11 cellular contexts compared by ENCODE assay signal in genomic region chr4:78560296-78560963, GRCh38. TPM values are rescaled to one million over a fixed set of nuclear protein-coding genes. Genes with fewer than 3 reads are reported as not detected.
A peak's percentile ranks its signal among the peaks of the same experiment; 100 is the strongest.
DNase-seq lines count a peak whose midpoint lies in the region; ATAC-seq, FAIRE-seq and TF ChIP-seq lines count a peak whose summit lies in the region.
"Had no signal": no experiment of that assay in that cellular context is flagged by ENCODE, and none has a peak within 500 bp of the region (broad histone marks: within the 10 kb centered on the region; RNA-seq: fewer than 3 reads in every experiment).

No MANE protein-coding gene starts in this region.

- DNase-seq in AG10803 (ENCODE audit: low read depth), result peak; percentile 78
- DNase-seq in RCC 7860 (ENCODE audit: low spot score), result peak; percentile 81
- peak; percentile 90 for DNase-seq in fibroblast of pulmonary artery (ENCODE audit: low read depth)
- peak; percentile 53 for DNase-seq in myocyte (ENCODE audit: low read depth)
- no peak for DNase-seq in T-helper 17 cell
- DNase-seq: activated B cell treated with CpG ODN at 0.5 μM for 24 hours, NCI-H82 had no signal

- H3K27ac Mint-ChIP-seq in T-helper 17 cell, result no peak overlapping the region
- H3K27ac Mint-ChIP-seq: activated B cell treated with CpG ODN at 0.5 μM for 24 hours; activated naive CD8-positive, alpha-beta T cell had no signal

- no peak overlapping the region for H3K4me3 Mint-ChIP-seq in T-helper 17 cell
- H3K4me3 Mint-ChIP-seq: activated B cell treated with CpG ODN at 0.5 μM for 24 hours; activated naive CD8-positive, alpha-beta T cell had no signal

- peaks cover 60% of the 10 kb centered on the region for H3K27me3 Mint-ChIP-seq in T-helper 17 cell

- H3K4me1 Mint-ChIP-seq in T-helper 17 cell, result no peaks in the 10 kb centered on the region
- H3K4me1 Mint-ChIP-seq: activated B cell treated with CpG ODN at 0.5 μM for 24 hours had no signal

- ATAC-seq in GM21381 (IDR thresholded peaks at IDR 0.05; ENCODE audit: unreplicated experiment) (no peak), T-helper 17 cell (no peak), HG02973 (IDR thresholded peaks at IDR 0.05; ENCODE audit: unreplicated experiment) (no peak), GM19467 (IDR thresholded peaks at IDR 0.05; ENCODE audit: unreplicated experiment) (no peak)

- H3K9me3 ChIP-seq in T-helper 17 cell (ENCODE audit: control insufficient read depth, low read length, poor library complexity, severe bottlenecking), result no peaks in the 10 kb centered on the region

- no peak for TF ChIP-seq CTCF in AG10803 (conservative IDR thresholded peaks at IDR 0.05; ENCODE audit: low read length)
- TF ChIP-seq CTCF in fibroblast of pulmonary artery (IDR thresholded peaks at IDR 0.05; ENCODE audit: low read length, missing control alignments), result no peak

- H3K4me3 ChIP-seq in AG10803 (ENCODE audit: low read length) (no peak overlapping the region), fibroblast of pulmonary artery (replicated peaks; ENCODE audit: low read depth, low read length) (no peak overlapping the region)

- H3K36me3 Mint-ChIP-seq in T-helper 17 cell (ENCODE audit: low read depth), result peaks cover 2% of the 10 kb centered on the region
- H3K36me3 Mint-ChIP-seq: activated naive CD8-positive, alpha-beta T cell had no signal

- FAIRE-seq in RCC 7860 (lab: Jason Lieb, UNC), result peak; percentile 88

RNA-seq across cellular contexts. Expression of gene ANXA3, which starts 8.9 kb away (rescaled TPM):
- total RNA-seq in myocyte (0.16 TPM in 1 of 2 replicates, not detected in the other), T-helper 17 cell (1 to 10 TPM in 1 of 2 donors, not detected in 1; 5.1 TPM)
- polyA plus RNA-seq in myocyte (2012), result 4.7 TPM

Comparison
In these comparisons a context has a peak if more than half of its experiments do, and no peak if none do; other contexts are left out.
1. DNase-seq: peak in AG10803 (single experiment), RCC 7860 (single experiment), fibroblast of pulmonary artery (single experiment) and myocyte (single experiment); none in T-helper 17 cell (0 of 3).